Comparison of ENCODE assay signal across 12 cellular contexts in the genomic region with DNA sequence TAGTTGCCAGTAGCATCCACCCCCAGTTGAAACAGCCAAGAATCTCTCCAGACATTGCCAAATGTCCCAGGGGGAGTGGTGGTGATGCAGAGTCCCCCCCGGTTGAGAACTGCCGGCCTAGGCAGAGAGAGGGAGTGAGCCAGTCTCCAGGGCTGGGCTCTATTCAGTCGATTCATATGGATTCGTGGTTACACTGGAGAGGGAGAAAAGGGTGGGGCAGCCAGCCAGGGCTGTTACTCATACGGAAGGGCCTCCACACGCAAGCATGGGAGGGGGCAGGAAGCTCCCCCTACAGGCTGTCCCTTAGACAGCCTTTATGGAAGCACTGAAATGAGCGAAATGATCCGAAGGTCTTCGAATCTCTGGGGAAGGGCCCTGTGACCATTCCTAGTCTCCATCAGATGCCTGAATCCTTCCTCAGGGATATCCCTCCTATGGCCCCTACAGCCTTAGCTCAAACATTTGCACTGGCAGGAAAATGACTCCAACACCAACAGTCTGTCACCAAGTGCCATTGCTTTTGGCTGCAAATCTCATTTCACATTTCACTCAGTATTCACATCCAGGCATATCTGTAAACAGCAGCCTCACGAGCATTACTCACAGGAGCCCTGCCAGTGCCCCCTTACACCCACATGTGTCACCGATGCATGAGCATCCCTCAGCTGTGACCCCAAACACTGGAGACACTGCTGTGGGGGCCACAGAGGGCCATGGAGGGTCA. TPM values are rescaled to one million over a fixed set of nuclear protein-coding genes. Genes with fewer than 3 reads are reported as not detected.
A peak's percentile ranks its signal among the peaks of the same experiment; 100 is the strongest.
DNase-seq lines count a peak whose midpoint lies in the region; ATAC-seq and TF ChIP-seq lines count a peak whose summit lies in the region.
"Had no signal": no experiment of that assay in that cellular context is flagged by ENCODE, and none has a peak within 500 bp of the region (broad histone marks: within the 10 kb centered on the region; RNA-seq: fewer than 3 reads in every experiment).

No MANE protein-coding gene starts in this region.

- H3K9me3 ChIP-seq in IMR-90 (ENCODE audit: control insufficient read depth, insufficient read depth, low read length), result no peaks in the 10 kb centered on the region
- H3K9me3 ChIP-seq: thoracic aorta had no signal

- no peak overlapping the region for H3K18ac ChIP-seq in IMR-90 (ENCODE audit: low read depth, low read length)

- H3K14ac ChIP-seq in IMR-90 (replicated peaks; ENCODE audit: low read depth, low read length), result peak overlapping the region; percentile 59; the same call in 1 of the 2 replicates

- peak overlapping the region; percentile 65; the same call in 1 of the 2 replicates for H2AK5ac ChIP-seq in IMR-90 (ENCODE audit: low read depth, low read length)

- peaks cover 22% of the 10 kb centered on the region for H3K4me1 Mint-ChIP-seq in MCF 10A (ENCODE audit: insufficient read depth, unreplicated experiment)

- no peak overlapping the region for H4K5ac ChIP-seq in IMR-90 (ENCODE audit: low read depth, low read length)

- TF ChIP-seq CTCF in IMR-90 (conservative IDR thresholded peaks at IDR 0.05; ENCODE audit: low read depth, low read length) (peak; percentile 62), MCF 10A (IDR thresholded peaks at IDR 0.05; ENCODE audit: unreplicated experiment) (peak; percentile 45), GM13977 (IDR thresholded peaks at IDR 0.05; ENCODE audit: extremely low read depth, insufficient read depth, missing control alignments) (no peak)

- dilution Hi-C loops in IMR-90 (cut with HindIII; ENCODE audit: low sequenced_read_pairs, unreplicated experiment), result no loop called here

- H3K27ac Mint-ChIP-seq in MCF 10A (ENCODE audit: low read depth, unreplicated experiment), result peak overlapping the region; percentile 57
- H3K27ac Mint-ChIP-seq: activated CD4-positive, alpha-beta memory T cell treated with anti-CD3 and anti-CD28 coated beads for 36 hours had no signal

- H3K36me3 ChIP-seq in IMR-90 (ENCODE audit: control insufficient read depth, insufficient read depth, low read length), result no peaks in the 10 kb centered on the region
- H3K36me3 ChIP-seq: thoracic aorta had no signal

- H3K9ac ChIP-seq in IMR-90 (ENCODE audit: low read depth, low read length), result no peak overlapping the region

- DNase-seq in AG20443 (ENCODE audit: low spot score) (peak; percentile 93), IMR-90 (peak; percentile 91), MCF 10A (ENCODE audit: unreplicated experiment) (peak; percentile 84), left colon (peak; percentile 47 to 62), GM13977 (ENCODE audit: low spot score) (no peak), NK-92 (lab: John Stamatoyannopoulos, UW; ENCODE audit: unreplicated experiment) (no peak)
- DNase-seq: activated CD4-positive, alpha-beta memory T cell treated with anti-CD3 and anti-CD28 coated beads for 36 hours; DND-41 had no signal

- peak overlapping the region; percentile 72; the same call in 1 of the 2 replicates for H2BK120ac ChIP-seq in IMR-90 (ENCODE audit: low read depth, low read length)

- H2AFZ ChIP-seq in IMR-90 (replicated peaks; ENCODE audit: low read length, poor library complexity), result peak overlapping the region; percentile 87

- peaks cover 15% of the 10 kb centered on the region for H3K27me3 ChIP-seq in IMR-90 (ENCODE audit: control insufficient read depth, insufficient read depth, low read length)

- H3K4me1 ChIP-seq in IMR-90 (ENCODE audit: control insufficient read depth, insufficient read depth, low read length), result peaks cover 6% of the 10 kb centered on the region; the same call in 1 of the 2 replicates

- H4K91ac ChIP-seq in IMR-90 (ENCODE audit: insufficient read depth, low read depth, low read length), result peak overlapping the region; percentile 35

- peak; percentile 88 for ATAC-seq in IMR-90 (ENCODE audit: low read depth)
- ATAC-seq in left colon, result peak; percentile 30
- no peak for ATAC-seq in GM18907 (IDR thresholded peaks at IDR 0.05; ENCODE audit: unreplicated experiment)
- no peak for ATAC-seq in GM21526 (IDR thresholded peaks at IDR 0.05; ENCODE audit: low FRiP score, unreplicated experiment)
- ATAC-seq: sciatic nerve had no signal

- H3K56ac ChIP-seq in IMR-90 (ENCODE audit: extremely low read depth, insufficient read depth, low read length), result no peak overlapping the region

- no TSS peak for BruUV-seq in IMR-90 (replicated peaks; lab: Mats Ljungman, UMichigan)
- BruUV-seq in MCF 10A (replicated peaks; lab: Mats Ljungman, UMichigan), result no TSS peak

- no peak overlapping the region for H3K4me3 Mint-ChIP-seq in MCF 10A (ENCODE audit: unreplicated experiment)
- H3K4me3 Mint-ChIP-seq: activated CD4-positive, alpha-beta memory T cell treated with anti-CD3 and anti-CD28 coated beads for 36 hours had no signal

- no peaks in the 10 kb centered on the region for H3K27me3 Mint-ChIP-seq in MCF 10A (ENCODE audit: insufficient read depth, unreplicated experiment)

- H3K36me3 Mint-ChIP-seq in MCF 10A (ENCODE audit: insufficient read depth, unreplicated experiment), result no peaks in the 10 kb centered on the region
- H3K36me3 Mint-ChIP-seq: activated CD4-positive, alpha-beta memory T cell treated with anti-CD3 and anti-CD28 coated beads for 36 hours had no signal

- WGBS in IMR-90 (ENCODE audit: extremely low coverage in 2 of 2, insufficient read length in 1 of 2), 2 experiments, result 10% methylated on average over 4 of the region's 11 CpGs; no CpG with 5 or more reads in 1 of the 2 experiments

- no peak overlapping the region for H3K4me2 ChIP-seq in IMR-90 (ENCODE audit: low read depth, low read length)

- H3K23ac ChIP-seq in IMR-90 (ENCODE audit: low read depth, low read length), result peak overlapping the region; percentile 44; the same call in 1 of the 2 replicates

- no peaks in the 10 kb centered on the region for H3K79me1 ChIP-seq in IMR-90 (ENCODE audit: low read depth in 1 of 2, low read length in 2 of 2)

- H2AK9ac ChIP-seq in IMR-90 (replicated peaks; ENCODE audit: low read depth, low read length, poor library complexity), result peak overlapping the region; percentile 70

- POLR2A ChIA-PET in IMR-90 (lab: Charles Lee; ENCODE audit: unreplicated experiment) (no interaction called here), MCF 10A (lab: Yijun Ruan, JAX) (interaction anchor here (1.0 kb wide), 1 partner anchor 12 kb away, joined by 3 read pairs; no protein-coding TSS in a partner anchor)

- in situ Hi-C loops in IMR-90 (cut with MboI; ENCODE audit: low sequenced_read_pairs), result loop anchor here (25.0 kb wide), 1 partner anchor 381 kb away; no protein-coding TSS in a partner anchor
- in situ Hi-C loops in GM13977 (cut with MboI; ENCODE audit: low pct_unique_long_range_greater_than_20kb, low sequenced_read_pairs, unreplicated experiment), result no loop called here

- H3K4ac ChIP-seq in IMR-90 (ENCODE audit: low read depth, low read length), result peak overlapping the region; percentile 77

- no peaks in the 10 kb centered on the region for H4K20me1 ChIP-seq in IMR-90 (ENCODE audit: insufficient read depth, low read length)

- intact Hi-C loops in IMR-90 (cut with micrococcal nuclease), result no loop called here
- intact Hi-C loops in MCF 10A (cut with micrococcal nuclease), result loop anchor here (1.0 kb wide), 1 partner anchor 19 kb away; the partner anchor contains the start of gene TLCD5
- intact Hi-C loops in left colon (cut with DNase I, micrococcal nuclease), result loop anchor here in 1 of 2 donors (10.0 kb wide), 1 partner anchor 132 kb away; no protein-coding TSS in a partner anchor

- no peak overlapping the region for H2BK5ac ChIP-seq in IMR-90 (ENCODE audit: low read depth, low read length, poor library complexity, severe bottlenecking)

- CTCF ChIA-PET in IMR-90 (lab: Yijun Ruan, JAX) (interaction anchor here (0.6 kb wide), 1 partner anchor 687 kb away, joined by 3 read pairs; no protein-coding TSS in a partner anchor), MCF 10A (lab: Yijun Ruan, JAX) (interaction anchor here (0.5 to 14.9 kb wide), 5 partner anchors 10 to 131 kb away, joined by 3 to 526 read pairs (median 4); partner anchors contain the start of gene POU2F3)

- TF ChIP-seq RAD21 in IMR-90 (IDR thresholded peaks at IDR 0.05; ENCODE audit: low read length), result no peak

- peak overlapping the region; percentile 84; the same call in 1 of the 2 replicates for H2BK20ac ChIP-seq in IMR-90 (ENCODE audit: low read depth, low read length)

- peak overlapping the region; percentile 23; the same call in 1 of the 3 replicates for H2BK15ac ChIP-seq in IMR-90 (ENCODE audit: low read depth, low read length)

- peaks cover 22% of the 10 kb centered on the region; the same call in 1 of the 2 replicates for H3K9me1 ChIP-seq in IMR-90 (ENCODE audit: insufficient read depth, low read length)

- TF ChIP-seq POLR2A in IMR-90 (IDR thresholded peaks at IDR 0.05; ENCODE audit: low read depth, low read length), result no peak

- no peak overlapping the region for H3K4me3 ChIP-seq in IMR-90 (ENCODE audit: insufficient read depth, low read depth, low read length)
- H3K4me3 ChIP-seq: thoracic aorta had no signal

- H3K27ac ChIP-seq in IMR-90 (ENCODE audit: insufficient read depth, low read length), result no peak overlapping the region
- H3K27ac ChIP-seq: thoracic aorta had no signal

- H3K9me3 Mint-ChIP-seq in MCF 10A (ENCODE audit: unreplicated experiment), result no peaks in the 10 kb centered on the region
- H3K9me3 Mint-ChIP-seq: activated CD4-positive, alpha-beta memory T cell treated with anti-CD3 and anti-CD28 coated beads for 36 hours had no signal

- H4K8ac ChIP-seq in IMR-90 (ENCODE audit: low read depth in 2 of 2, low read length in 2 of 2), result peak overlapping the region in 1 of 2 experiments; percentile 83; a peak in 2 of 4 replicates

TF ChIP-seq in IMR-90, 13 proteins besides CTCF, POLR2A, EP300 and RAD21 (continues in another document):
- TF ChIP-seq MAZ (IDR thresholded peaks at IDR 0.05; ENCODE audit: borderline replicate concordance, low read depth, low read length) (peak; percentile 73; the same call in 1 of the 2 replicates), SMC3 (IDR thresholded peaks at IDR 0.05; ENCODE audit: low read depth, low read length) (0 out of 2 replicates have a peak, but pooled peaks have one; percentile 5)

RNA-seq across cellular contexts. Expression of gene TLCD5, which starts 18.4 kb away (rescaled TPM):
- 11.5 and 11.7 TPM in 2 replicates for total RNA-seq in IMR-90 (2012; rRNA removed)
- polyA plus RNA-seq in IMR-90 (2012; rRNA removed), result 6.8 and 9.5 TPM in 2 replicates
- 3.3 and 6.1 TPM in 2 replicates for polyA plus RNA-seq in IMR-90 (2012; cell fraction: cytosol; rRNA removed)
- 7.4 and 38.8 TPM in 2 replicates for polyA plus RNA-seq in IMR-90 (2012; cell fraction: nucleus; rRNA removed; ENCODE audit: low replicate concordance)
- total RNA-seq in MCF 10A (2022), result 9.6 and 13.0 TPM in 2 replicates
- 1 to 10 TPM in 1 of 2 donors, under 1 TPM in 1; 0.49 to 1.1 TPM for total RNA-seq in left colon

RNA-seq across cellular contexts. Expression of gene ARHGEF12, which starts 29.5 kb away (rescaled TPM):
- total RNA-seq in IMR-90 (2012; rRNA removed) (115 and 131 TPM in 2 replicates), MCF 10A (2022) (61.2 and 62.8 TPM in 2 replicates), left colon (100 to 1,000 TPM in 1 of 2 donors, 10 to 100 TPM in 1; 99.1 to 107 TPM)
- polyA plus RNA-seq in IMR-90 (2012; rRNA removed), result 20.0 and 25.5 TPM in 2 replicates
- polyA plus RNA-seq in IMR-90 (2012; cell fraction: cytosol; rRNA removed), result 4.8 and 7.0 TPM in 2 replicates
- polyA plus RNA-seq in IMR-90 (2012; cell fraction: nucleus; rRNA removed; ENCODE audit: low replicate concordance), result 4.6 and 29.2 TPM in 2 replicates

Comparison
In these comparisons a context has a peak if more than half of its experiments do, and no peak if none do; other contexts are left out.
1. DNase-seq: peak in AG20443 (single experiment), IMR-90 (single experiment), MCF 10A (single experiment) and left colon (2 of 2); none in GM13977 (single experiment) and NK-92 (single experiment).
2. ATAC-seq: peak in IMR-90 (single experiment) and left colon (single experiment); none in GM18907 (single experiment) and GM21526 (single experiment).